Comparison of ENCODE assay signal across 9 cellular contexts in the genomic region with DNA sequence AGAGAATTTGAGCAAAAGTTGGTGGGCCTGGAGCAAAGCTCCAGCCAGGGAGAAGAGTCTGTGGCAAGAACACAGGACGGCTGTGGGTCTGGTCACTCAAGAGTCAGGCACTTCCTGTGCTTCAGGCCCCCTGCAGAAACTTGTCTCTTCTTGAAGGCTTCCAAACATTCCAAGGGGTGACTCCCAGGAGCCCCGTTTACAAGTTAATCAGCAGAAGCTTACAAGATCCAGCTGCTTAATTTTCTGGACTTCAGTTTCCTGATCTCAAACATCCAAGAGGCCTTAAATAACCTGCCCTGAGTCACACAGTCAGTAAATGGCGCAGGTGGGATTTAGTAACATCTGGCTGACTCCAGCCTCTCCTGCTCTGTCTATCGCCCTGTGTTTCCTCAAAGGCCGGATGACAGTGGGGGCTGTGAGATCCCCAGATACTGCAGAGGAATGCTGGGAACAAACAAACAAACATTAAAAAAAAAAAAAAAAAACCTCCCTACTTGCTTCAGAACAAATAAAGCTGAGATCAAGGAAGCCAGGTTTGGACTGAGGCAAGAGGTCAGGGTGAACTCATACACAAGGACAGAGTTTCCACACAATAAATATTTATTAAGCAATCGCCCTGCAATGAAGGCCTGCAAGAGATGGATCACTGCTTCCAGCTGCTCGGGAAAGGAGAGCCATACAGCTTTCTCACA.
DNase-seq lines count a peak whose midpoint lies in the region; ATAC-seq and TF ChIP-seq lines count a peak whose summit lies in the region.
"Had no signal": no experiment of that assay in that cellular context is flagged by ENCODE, and none has a peak within 500 bp of the region (broad histone marks: within the 10 kb centered on the region; RNA-seq: fewer than 3 reads in every experiment).

No MANE protein-coding gene starts in this region.

- no peaks in the 10 kb centered on the region for H4K20me1 ChIP-seq in PC-3 (ENCODE audit: low read length)

- H3K9me2 ChIP-seq in PC-3 (replicated peaks; ENCODE audit: low read length), result no peaks in the 10 kb centered on the region

- no peak overlapping the region for H3K4me3 ChIP-seq in PC-3 (ENCODE audit: low read length)

- H3K79me2 ChIP-seq in PC-3 (ENCODE audit: low read length), result no peaks in the 10 kb centered on the region

- DNase-seq in AG09319 (ENCODE audit: extremely low read depth, low read depth), result peak; percentile 74
- peak; percentile 32 for DNase-seq in PC-3
- peak; percentile 87 to 92 for DNase-seq in foreskin keratinocyte
- DNase-seq in osteocyte (ENCODE audit: extremely low spot score, unreplicated experiment), result no peak
- no peak for DNase-seq in activated naive CD4-positive, alpha-beta T cell treated with anti-CD3 and anti-CD28 coated beads, Interleukin-2, amount 50 U/mL, for 16 hours
- DNase-seq in amniotic stem cell (lab: John Stamatoyannopoulos, UW), result no peak
- DNase-seq in glomerular visceral epithelial cell (ENCODE audit: extremely low spot score), result no peak
- DNase-seq in activated T-cell treated with anti-CD3 and anti-CD28 coated beads, Interleukin-2, amount 50 U/mL, for 24 hours, result no peak
- DNase-seq: NCI-H146 had no signal

- H3F3A ChIP-seq in PC-3 (ENCODE audit: low read length, unreplicated experiment), result no peaks in the 10 kb centered on the region

- H3K27me3 ChIP-seq in PC-3 (ENCODE audit: low read length) (no peaks in the 10 kb centered on the region), foreskin keratinocyte (no peaks in the 10 kb centered on the region)

- H3K27me3 Mint-ChIP-seq in osteocyte (ENCODE audit: unreplicated experiment), result no peaks in the 10 kb centered on the region
- no peaks in the 10 kb centered on the region for H3K27me3 Mint-ChIP-seq in activated T-cell treated with anti-CD3 and anti-CD28 coated beads, Interleukin-2, amount 50 U/mL, for 24 hours

- no peaks in the 10 kb centered on the region for H3K36me3 ChIP-seq in PC-3 (ENCODE audit: low read depth, low read length)

- POLR2A ChIA-PET in PC-3 (lab: Charles Lee; ENCODE audit: unreplicated experiment), result no interaction called here

- H3K27ac Mint-ChIP-seq in osteocyte (ENCODE audit: unreplicated experiment), result peak overlapping the region; percentile 19
- H3K27ac Mint-ChIP-seq in activated T-cell treated with anti-CD3 and anti-CD28 coated beads, Interleukin-2, amount 50 U/mL, for 24 hours, result no peak overlapping the region

- TF ChIP-seq CTCF in AG09319 (IDR thresholded peaks at IDR 0.05; ENCODE audit: low read depth, low read length), result no peak
- no peak for TF ChIP-seq CTCF in PC-3 (conservative IDR thresholded peaks at IDR 0.05; ENCODE audit: low read depth, low read length)
- no peak for TF ChIP-seq CTCF in foreskin keratinocyte (conservative IDR thresholded peaks at IDR 0.05)
- no peak for TF ChIP-seq CTCF in osteocyte (IDR thresholded peaks at IDR 0.05)

- H3K4me3 Mint-ChIP-seq in osteocyte (ENCODE audit: unreplicated experiment), result no peak overlapping the region
- no peak overlapping the region for H3K4me3 Mint-ChIP-seq in activated T-cell treated with anti-CD3 and anti-CD28 coated beads, Interleukin-2, amount 50 U/mL, for 24 hours

- no peaks in the 10 kb centered on the region for H3K9me3 ChIP-seq in PC-3 (ENCODE audit: low read length)

- H3K4me1 ChIP-seq in PC-3 (ENCODE audit: insufficient read depth, low read length) (peaks cover 15% of the 10 kb centered on the region), foreskin keratinocyte (peaks cover 38% of the 10 kb centered on the region)

- H3K9me3 Mint-ChIP-seq in osteocyte (ENCODE audit: unreplicated experiment), result no peaks in the 10 kb centered on the region
- H3K9me3 Mint-ChIP-seq in activated T-cell treated with anti-CD3 and anti-CD28 coated beads, Interleukin-2, amount 50 U/mL, for 24 hours, result no peaks in the 10 kb centered on the region

- no TSS peak for BruUV-seq in PC-3 (replicated peaks; lab: Mats Ljungman, UMichigan)

- intact Hi-C loops in PC-3 (cut with micrococcal nuclease), result no loop called here

- ATAC-seq in PC-3 (no peak), foreskin keratinocyte (peak; percentile 57)

- CTCF ChIA-PET in PC-3 (lab: Charles Lee), result no interaction called here

- no peak overlapping the region for H3K9ac ChIP-seq in PC-3 (ENCODE audit: low read length)

- peaks cover 15% of the 10 kb centered on the region for H3K4me1 Mint-ChIP-seq in osteocyte (ENCODE audit: unreplicated experiment)
- H3K4me1 Mint-ChIP-seq in activated T-cell treated with anti-CD3 and anti-CD28 coated beads, Interleukin-2, amount 50 U/mL, for 24 hours (ENCODE audit: low read depth), result peaks cover 56% of the 10 kb centered on the region

- H3K27ac ChIP-seq in PC-3 (ENCODE audit: low read length) (no peak overlapping the region), foreskin keratinocyte (peak overlapping the region; percentile 18)

- H3K4me2 ChIP-seq in PC-3 (ENCODE audit: low read length), result no peak overlapping the region

- H3K36me3 Mint-ChIP-seq in osteocyte (ENCODE audit: unreplicated experiment), result no peaks in the 10 kb centered on the region
- H3K36me3 Mint-ChIP-seq in activated T-cell treated with anti-CD3 and anti-CD28 coated beads, Interleukin-2, amount 50 U/mL, for 24 hours (ENCODE audit: low read depth), result no peaks in the 10 kb centered on the region

- no peak overlapping the region for H2AFZ ChIP-seq in PC-3 (ENCODE audit: low read length)

Comparison
In these comparisons a context has a peak if more than half of its experiments do, and no peak if none do; other contexts are left out.
1. DNase-seq: peak in AG09319 (single experiment), PC-3 (single experiment) and foreskin keratinocyte (2 of 2); none in osteocyte (single experiment), activated naive CD4-positive, alpha-beta T cell treated with anti-CD3 and anti-CD28 coated beads, Interleukin-2, amount 50 U/mL, for 16 hours (single experiment), amniotic stem cell (single experiment), glomerular visceral epithelial cell (single experiment) and activated T-cell treated with anti-CD3 and anti-CD28 coated beads, Interleukin-2, amount 50 U/mL, for 24 hours (single experiment).